21 cellular contexts compared by ENCODE assay signal in the genomic region with DNA sequence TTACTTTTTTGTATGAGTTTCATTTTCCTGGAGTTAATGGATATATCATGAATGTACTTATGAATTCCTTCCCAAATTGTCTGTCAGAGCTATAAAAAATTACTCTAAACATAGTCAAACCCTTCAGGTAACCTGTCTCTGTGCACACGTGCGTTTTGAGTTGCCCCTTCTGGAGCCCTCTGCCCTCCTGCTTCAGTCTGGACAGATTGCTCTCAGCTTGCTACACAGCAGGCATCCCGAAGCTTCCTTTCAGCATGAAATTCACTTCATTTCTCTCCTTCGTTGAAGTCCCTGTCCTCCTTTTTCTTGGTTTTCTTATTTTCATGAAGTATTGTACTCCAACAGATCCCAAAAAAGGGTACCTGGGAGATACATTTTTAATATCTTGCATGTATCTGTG.
"Had no signal": no experiment of that assay in that cellular context is flagged by ENCODE, and none has a peak within 500 bp of the region (broad histone marks: within the 10 kb centered on the region; RNA-seq: fewer than 3 reads in every experiment).

No MANE protein-coding gene starts in this region.

- H3K27ac ChIP-seq: body of pancreas had no signal

- DNase-seq: activated CD4-positive, alpha-beta memory T cell treated with anti-CD3 and anti-CD28 coated beads for 36 hours; activated CD4-positive, alpha-beta T cell treated with anti-CD3 and anti-CD28 coated beads for 36 hours; activated CD4-positive, alpha-beta T cell treated with anti-CD3 and anti-CD28 coated beads, Interleukin-2, amount 10 ng/mL, durations not matched to agents 24 days and 14 days; activated CD4-positive, CD25-positive, alpha-beta regulatory T cell; activated CD4-positive, CD25-positive, alpha-beta regulatory T cell treated with anti-CD3 and anti-CD28 coated beads, Interleukin-2, amount 50 U/mL, for 72 hours; activated CD8-positive, alpha-beta memory T cell treated with anti-CD3 and anti-CD28 coated beads, Interleukin-2, amount 10 ng/mL, durations not matched to agents 7 days and 5 days; activated CD8-positive, alpha-beta memory T cell treated with anti-CD3 and anti-CD28 coated beads, Interleukin-2, amount 50 U/mL, for 4 hours; activated CD8-positive, alpha-beta T cell treated with anti-CD3 and anti-CD28 coated beads, Interleukin-2, amount 10 ng/mL, durations not matched to agents 7 days and 5 days; activated effector memory CD4-positive, alpha-beta T cell treated with anti-CD3 and anti-CD28 coated beads, Interleukin-2, amount 50 U/mL, for 16 hours; activated naive CD4-positive, alpha-beta T cell treated with anti-CD3 and anti-CD28 coated beads for 36 hours; activated naive CD8-positive, alpha-beta T cell treated with anti-CD3 and anti-CD28 coated beads for 36 hours; activated naive CD8-positive, alpha-beta T cell treated with anti-CD3 and anti-CD28 coated beads, Interleukin-2, amount 50 U/mL, for 24 hours; activated T-cell treated with anti-CD3 and anti-CD28 coated beads, Interleukin-2, amount 50 U/mL, for 1 hour; activated T-cell treated with anti-CD3 and anti-CD28 coated beads, Interleukin-2, amount 50 U/mL, for 48 hours; adrenal gland; amygdala; aorta; body of pancreas; effector memory CD4-positive, alpha-beta T cell; endodermal cell; T-helper 2 cell had no signal
